9 cellular contexts compared by ENCODE assay signal in genomic region chr20:19688031-19688806, GRCh38.
DNase-seq lines count a peak whose midpoint lies in the region; ATAC-seq, FAIRE-seq and TF ChIP-seq lines count a peak whose summit lies in the region.
"Had no signal": no experiment of that assay in that cellular context is flagged by ENCODE, and none has a peak within 500 bp of the region (broad histone marks: within the 10 kb centered on the region; RNA-seq: fewer than 3 reads in every experiment).

No MANE protein-coding gene starts in this region.

- no peaks in the 10 kb centered on the region for H3K27me3 ChIP-seq in SJSA1 (replicated peaks)

- DNase-seq in AG04449 (ENCODE audit: low read depth, low spot score) (peak; percentile 76), H54 (ENCODE audit: insufficient read length, low spot score) (peak; percentile 88), SJSA1 (ENCODE audit: low read depth in 1 of 2, low spot score in 2 of 2) (peak; percentile 58 to 81), fibroblast of villous mesenchyme (ENCODE audit: low read depth) (peak; percentile 83), omental fat pad (ENCODE audit: low spot score) (peak; percentile 35), KBM-7 (no peak)

- no peak overlapping the region for H3K27ac ChIP-seq in SJSA1

- H3K4me3 ChIP-seq in AG04449 (ENCODE audit: low read depth, low read length) = no peak overlapping the region
- no peak overlapping the region for H3K4me3 ChIP-seq in SJSA1
- H3K4me3 ChIP-seq in fibroblast of villous mesenchyme (ENCODE audit: low read depth, low read length) = no peak overlapping the region

- FAIRE-seq in H54 (lab: Jason Lieb, UNC) = no peak
- FAIRE-seq: endometrium had no signal

- CTCF ChIA-PET in AG04449 (lab: Yijun Ruan, JAX) = interaction anchor here (1.1 to 5.1 kb wide), 9 partner anchors 9 to 550 kb away, joined by 3 to 22 read pairs (median 5); partner anchors contain the start of gene NAA20

- in situ Hi-C loops in KBM-7 (cut with MboI; ENCODE audit: low pct_unique_long_range_greater_than_20kb, low sequenced_read_pairs) = no loop called here

- POLR2A ChIA-PET in AG04449 (lab: Yijun Ruan, JAX) = no interaction called here

- ATAC-seq in omental fat pad (ENCODE audit: low FRiP score) (peak; percentile 63), GM18517 (IDR thresholded peaks at IDR 0.05; ENCODE audit: unreplicated experiment) (no peak), GM18907 (IDR thresholded peaks at IDR 0.05; ENCODE audit: unreplicated experiment) (no peak)

- H3K9me3 ChIP-seq in SJSA1 (replicated peaks) = no peaks in the 10 kb centered on the region

- TF ChIP-seq CTCF in AG04449 (IDR thresholded peaks at IDR 0.05; ENCODE audit: insufficient read depth, low read length, missing control alignments) = peak; percentile 70
- peak; percentile 72 for TF ChIP-seq CTCF in fibroblast of villous mesenchyme (IDR thresholded peaks at IDR 0.05; ENCODE audit: insufficient read depth, low read depth, low read length)
- peak in 1 of 3 donors; percentile 18 for TF ChIP-seq CTCF in omental fat pad (IDR thresholded peaks at IDR 0.05)

- peaks cover 16% of the 10 kb centered on the region for H3K4me1 ChIP-seq in SJSA1 (replicated peaks)

- no peak for TF ChIP-seq POLR2A in H54 (IDR thresholded peaks at IDR 0.05; ENCODE audit: low read depth, low read length)

- no peaks in the 10 kb centered on the region for H3K36me3 ChIP-seq in SJSA1
